In genomic region chr12:78095623-78096022, GRCh38 we compare ENCODE assay signal across 31 cellular contexts.
"Had no signal": no experiment of that assay in that cellular context is flagged by ENCODE, and none has a peak within 500 bp of the region (broad histone marks: within the 10 kb centered on the region; RNA-seq: fewer than 3 reads in every experiment).

No MANE protein-coding gene starts in this region.

- H3K4me3 ChIP-seq: cardiac muscle cell, colonic mucosa, pancreas, prostate gland, skin epidermis, upper lobe of left lung had no signal

- H3K27ac ChIP-seq: cardiac muscle cell, colonic mucosa, pancreas, prostate gland, upper lobe of left lung had no signal

- FAIRE-seq: endometrium, pancreas had no signal

- H3K27me3 ChIP-seq: cardiac muscle cell, colonic mucosa, pancreas, upper lobe of left lung had no signal

- H3K4me1 ChIP-seq: colonic mucosa, pancreas, prostate gland, upper lobe of left lung had no signal

- ATAC-seq: activated CD4-positive, alpha-beta T cell treated with anti-CD3 and anti-CD28 coated beads for 36 hours; activated CD8-positive, alpha-beta memory T cell treated with anti-CD3 and anti-CD28 coated beads, Interleukin-2, amount 10 ng/mL, durations not matched to agents 7 days and 5 days; activated CD8-positive, alpha-beta T cell treated with anti-CD3 and anti-CD28 coated beads, Interleukin-2, amount 10 ng/mL, durations not matched to agents 7 days and 5 days; activated naive CD4-positive, alpha-beta T cell treated with anti-CD3 and anti-CD28 coated beads, Interleukin-2, amount 50 U/mL, for 72 hours; left cardiac atrium; left ventricle myocardium superior; pancreas; sciatic nerve; stimulated activated naive CD8-positive, alpha-beta T cell treated with anti-CD3 and anti-CD28 coated beads, Interleukin-15, amount 100 ng/mL, for 72 hours had no signal

- H3K9me3 ChIP-seq: colonic mucosa, pancreas, prostate gland, upper lobe of left lung had no signal

- H3K36me3 ChIP-seq: cardiac muscle cell, colonic mucosa, pancreas, prostate gland, upper lobe of left lung had no signal

- DNase-seq: activated B cell treated with CpG ODN at 0.5 μM for 24 hours; activated CD4-positive, alpha-beta T cell treated with anti-CD3 and anti-CD28 coated beads for 36 hours; activated CD8-positive, alpha-beta memory T cell treated with anti-CD3 and anti-CD28 coated beads, Interleukin-2, amount 10 ng/mL, durations not matched to agents 7 days and 5 days; activated CD8-positive, alpha-beta T cell treated with anti-CD3 and anti-CD28 coated beads, Interleukin-2, amount 10 ng/mL, durations not matched to agents 7 days and 5 days; activated naive CD4-positive, alpha-beta T cell; activated T-cell treated with anti-CD3 and anti-CD28 coated beads, Interleukin-2, amount 50 U/mL, for 48 hours; anterior cingulate cortex; cerebellar nuclear complex; colonic mucosa; effector CD8-positive, alpha-beta T cell; erythroblast; foreskin fibroblast; islet precursor cell; left cardiac atrium; left ventricle myocardium superior; naive B cell; nucleus accumbens; pancreas; retina; stimulated activated CD4-positive, alpha-beta T cell treated with anti-CD3 and anti-CD28 coated beads, Interleukin-12 subunit alpha, Interleukin-12 subunit beta, amount 100 ng/mL, for 4 hours; stimulated activated CD4-positive, alpha-beta T cell treated with anti-CD3 and anti-CD28 coated beads, Interleukin-4, amount 100 ng/mL, for 1 hour; stimulated activated naive CD8-positive, alpha-beta T cell treated with anti-CD3 and anti-CD28 coated beads, Interleukin-15, amount 100 ng/mL, for 72 hours; substantia nigra; T-helper 2 cell; upper lobe of left lung had no signal
